In the genomic region with DNA sequence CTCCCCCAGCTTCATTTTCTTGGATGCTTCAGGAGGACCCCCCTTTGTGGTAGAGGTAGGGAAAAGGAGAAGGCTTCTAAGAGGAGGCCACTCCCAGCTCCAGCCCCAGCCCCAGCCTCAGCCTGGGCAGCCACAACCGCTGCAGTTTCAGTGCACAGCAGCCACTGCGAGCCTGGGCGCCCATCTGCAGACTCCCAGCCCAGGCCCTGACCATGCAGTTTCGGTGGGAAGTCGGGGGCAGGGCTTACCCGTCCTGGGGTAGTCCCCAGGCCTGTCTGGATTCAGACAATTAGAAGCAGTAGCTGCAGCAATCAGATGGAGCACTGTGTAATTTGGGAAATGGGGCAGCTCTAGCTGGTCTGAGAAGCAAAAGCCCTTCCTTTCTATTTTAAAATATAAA, we compare ENCODE assay signal across 1 cellular context.
TF ChIP-seq lines count a peak whose summit lies in the region.

No MANE protein-coding gene starts in this region.

TF ChIP-seq in GM23338, 12 proteins besides CTCF, POLR2A, EP300 and RAD21 (continued from another document):
- TF ChIP-seq, protein P1, sequence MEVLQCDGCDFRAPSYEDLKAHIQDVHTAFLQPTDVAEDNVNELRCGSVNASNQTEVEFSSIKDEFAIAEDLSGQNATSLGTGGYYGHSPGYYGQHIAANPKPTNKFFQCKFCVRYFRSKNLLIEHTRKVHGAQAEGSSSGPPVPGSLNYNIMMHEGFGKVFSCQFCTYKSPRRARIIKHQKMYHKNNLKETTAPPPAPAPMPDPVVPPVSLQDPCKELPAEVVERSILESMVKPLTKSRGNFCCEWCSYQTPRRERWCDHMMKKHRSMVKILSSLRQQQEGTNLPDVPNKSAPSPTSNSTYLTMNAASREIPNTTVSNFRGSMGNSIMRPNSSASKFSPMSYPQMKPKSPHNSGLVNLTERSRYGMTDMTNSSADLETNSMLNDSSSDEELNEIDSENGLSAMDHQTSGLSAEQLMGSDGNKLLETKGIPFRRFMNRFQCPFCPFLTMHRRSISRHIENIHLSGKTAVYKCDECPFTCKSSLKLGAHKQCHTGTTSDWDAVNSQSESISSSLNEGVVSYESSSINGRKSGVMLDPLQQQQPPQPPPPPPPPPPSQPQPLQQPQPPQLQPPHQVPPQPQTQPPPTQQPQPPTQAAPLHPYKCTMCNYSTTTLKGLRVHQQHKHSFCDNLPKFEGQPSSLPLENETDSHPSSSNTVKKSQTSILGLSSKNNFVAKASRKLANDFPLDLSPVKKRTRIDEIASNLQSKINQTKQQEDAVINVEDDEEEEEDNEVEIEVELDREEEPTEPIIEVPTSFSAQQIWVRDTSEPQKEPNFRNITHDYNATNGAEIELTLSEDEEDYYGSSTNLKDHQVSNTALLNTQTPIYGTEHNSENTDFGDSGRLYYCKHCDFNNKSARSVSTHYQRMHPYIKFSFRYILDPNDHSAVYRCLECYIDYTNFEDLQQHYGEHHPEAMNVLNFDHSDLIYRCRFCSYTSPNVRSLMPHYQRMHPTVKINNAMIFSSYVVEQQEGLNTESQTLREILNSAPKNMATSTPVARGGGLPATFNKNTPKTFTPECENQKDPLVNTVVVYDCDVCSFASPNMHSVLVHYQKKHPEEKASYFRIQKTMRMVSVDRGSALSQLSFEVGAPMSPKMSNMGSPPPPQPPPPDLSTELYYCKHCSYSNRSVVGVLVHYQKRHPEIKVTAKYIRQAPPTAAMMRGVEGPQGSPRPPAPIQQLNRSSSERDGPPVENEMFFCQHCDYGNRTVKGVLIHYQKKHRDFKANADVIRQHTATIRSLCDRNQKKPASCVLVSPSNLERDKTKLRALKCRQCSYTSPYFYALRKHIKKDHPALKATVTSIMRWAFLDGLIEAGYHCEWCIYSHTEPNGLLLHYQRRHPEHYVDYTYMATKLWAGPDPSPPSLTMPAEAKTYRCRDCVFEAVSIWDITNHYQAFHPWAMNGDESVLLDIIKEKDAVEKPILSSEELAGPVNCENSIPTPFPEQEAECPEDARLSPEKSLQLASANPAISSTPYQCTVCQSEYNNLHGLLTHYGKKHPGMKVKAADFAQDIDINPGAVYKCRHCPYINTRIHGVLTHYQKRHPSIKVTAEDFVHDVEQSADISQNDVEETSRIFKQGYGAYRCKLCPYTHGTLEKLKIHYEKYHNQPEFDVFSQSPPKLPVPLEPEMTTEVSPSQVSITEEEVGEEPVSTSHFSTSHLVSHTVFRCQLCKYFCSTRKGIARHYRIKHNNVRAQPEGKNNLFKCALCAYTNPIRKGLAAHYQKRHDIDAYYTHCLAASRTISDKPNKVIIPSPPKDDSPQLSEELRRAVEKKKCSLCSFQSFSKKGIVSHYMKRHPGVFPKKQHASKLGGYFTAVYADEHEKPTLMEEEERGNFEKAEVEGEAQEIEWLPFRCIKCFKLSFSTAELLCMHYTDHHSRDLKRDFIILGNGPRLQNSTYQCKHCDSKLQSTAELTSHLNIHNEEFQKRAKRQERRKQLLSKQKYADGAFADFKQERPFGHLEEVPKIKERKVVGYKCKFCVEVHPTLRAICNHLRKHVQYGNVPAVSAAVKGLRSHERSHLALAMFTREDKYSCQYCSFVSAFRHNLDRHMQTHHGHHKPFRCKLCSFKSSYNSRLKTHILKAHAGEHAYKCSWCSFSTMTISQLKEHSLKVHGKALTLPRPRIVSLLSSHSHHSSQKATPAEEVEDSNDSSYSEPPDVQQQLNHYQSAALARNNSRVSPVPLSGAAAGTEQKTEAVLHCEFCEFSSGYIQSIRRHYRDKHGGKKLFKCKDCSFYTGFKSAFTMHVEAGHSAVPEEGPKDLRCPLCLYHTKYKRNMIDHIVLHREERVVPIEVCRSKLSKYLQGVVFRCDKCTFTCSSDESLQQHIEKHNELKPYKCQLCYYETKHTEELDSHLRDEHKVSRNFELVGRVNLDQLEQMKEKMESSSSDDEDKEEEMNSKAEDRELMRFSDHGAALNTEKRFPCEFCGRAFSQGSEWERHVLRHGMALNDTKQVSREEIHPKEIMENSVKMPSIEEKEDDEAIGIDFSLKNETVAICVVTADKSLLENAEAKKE (CRISPR knock-in tag; IDR thresholded peaks at IDR 0.05), result no peak
- TF ChIP-seq POLR2AphosphoS5 (IDR thresholded peaks at IDR 0.05; ENCODE audit: low read depth), result no peak
- TF ChIP-seq, protein P2, sequence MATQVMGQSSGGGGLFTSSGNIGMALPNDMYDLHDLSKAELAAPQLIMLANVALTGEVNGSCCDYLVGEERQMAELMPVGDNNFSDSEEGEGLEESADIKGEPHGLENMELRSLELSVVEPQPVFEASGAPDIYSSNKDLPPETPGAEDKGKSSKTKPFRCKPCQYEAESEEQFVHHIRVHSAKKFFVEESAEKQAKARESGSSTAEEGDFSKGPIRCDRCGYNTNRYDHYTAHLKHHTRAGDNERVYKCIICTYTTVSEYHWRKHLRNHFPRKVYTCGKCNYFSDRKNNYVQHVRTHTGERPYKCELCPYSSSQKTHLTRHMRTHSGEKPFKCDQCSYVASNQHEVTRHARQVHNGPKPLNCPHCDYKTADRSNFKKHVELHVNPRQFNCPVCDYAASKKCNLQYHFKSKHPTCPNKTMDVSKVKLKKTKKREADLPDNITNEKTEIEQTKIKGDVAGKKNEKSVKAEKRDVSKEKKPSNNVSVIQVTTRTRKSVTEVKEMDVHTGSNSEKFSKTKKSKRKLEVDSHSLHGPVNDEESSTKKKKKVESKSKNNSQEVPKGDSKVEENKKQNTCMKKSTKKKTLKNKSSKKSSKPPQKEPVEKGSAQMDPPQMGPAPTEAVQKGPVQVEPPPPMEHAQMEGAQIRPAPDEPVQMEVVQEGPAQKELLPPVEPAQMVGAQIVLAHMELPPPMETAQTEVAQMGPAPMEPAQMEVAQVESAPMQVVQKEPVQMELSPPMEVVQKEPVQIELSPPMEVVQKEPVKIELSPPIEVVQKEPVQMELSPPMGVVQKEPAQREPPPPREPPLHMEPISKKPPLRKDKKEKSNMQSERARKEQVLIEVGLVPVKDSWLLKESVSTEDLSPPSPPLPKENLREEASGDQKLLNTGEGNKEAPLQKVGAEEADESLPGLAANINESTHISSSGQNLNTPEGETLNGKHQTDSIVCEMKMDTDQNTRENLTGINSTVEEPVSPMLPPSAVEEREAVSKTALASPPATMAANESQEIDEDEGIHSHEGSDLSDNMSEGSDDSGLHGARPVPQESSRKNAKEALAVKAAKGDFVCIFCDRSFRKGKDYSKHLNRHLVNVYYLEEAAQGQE (IDR thresholded peaks at IDR 0.05; ENCODE audit: unreplicated experiment), result no peak
TF ChIP-seq in GM23338: peak in this region for 0.
